8 cellular contexts compared by ENCODE assay signal in the genomic region with DNA sequence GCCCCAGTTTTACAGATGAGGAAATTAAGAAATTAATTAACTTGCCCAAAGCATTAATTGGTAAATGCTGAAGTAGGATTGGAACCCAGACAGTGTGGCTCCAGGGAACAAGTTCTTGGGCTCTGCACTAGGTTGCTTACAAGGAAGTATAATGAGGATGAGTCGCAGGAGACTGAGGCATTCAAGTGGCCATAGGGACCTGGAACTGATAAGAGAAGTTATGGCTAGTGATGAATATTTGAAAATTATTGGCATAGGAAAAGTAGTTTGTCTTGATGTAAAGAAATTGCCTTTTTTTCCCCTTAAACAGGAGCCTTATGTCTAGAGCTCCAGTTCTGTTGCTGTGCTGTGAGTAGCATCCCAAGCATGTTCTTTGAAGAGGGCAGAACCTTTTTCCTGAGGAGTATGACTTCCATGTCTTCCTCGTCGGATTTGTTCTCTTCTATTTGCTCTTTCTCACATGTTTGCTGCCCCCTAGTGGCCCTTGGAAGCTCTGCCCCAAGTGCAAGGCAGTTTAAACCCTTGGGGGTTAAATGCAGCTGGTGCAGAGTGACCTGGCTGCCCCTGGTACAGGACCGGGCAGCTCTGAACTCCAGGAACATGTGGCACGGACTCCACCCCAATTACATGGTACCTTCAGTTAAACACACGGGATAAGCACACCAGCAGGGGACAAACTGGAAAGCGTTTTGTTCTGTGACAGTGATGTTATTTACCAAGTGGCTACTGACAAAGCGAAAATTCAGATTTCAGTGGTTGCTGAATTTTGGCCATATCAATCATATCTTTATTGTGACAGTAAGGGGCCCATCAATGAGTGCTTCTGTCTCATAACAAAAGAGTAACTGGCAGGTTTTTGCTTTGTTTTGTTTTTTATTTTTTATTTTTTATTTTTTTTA.
DNase-seq lines count a peak whose midpoint lies in the region; ATAC-seq, FAIRE-seq and TF ChIP-seq lines count a peak whose summit lies in the region.

No MANE protein-coding gene starts in this region.

- ATAC-seq in GM21619 (IDR thresholded peaks at IDR 0.05; ENCODE audit: unreplicated experiment): peak; percentile 76

- no peaks in the 10 kb centered on the region for H3K9me3 ChIP-seq in MM.1S (replicated peaks; ENCODE audit: insufficient read depth, low read length)
- no peaks in the 10 kb centered on the region for H3K9me3 ChIP-seq in SK-N-MC (ENCODE audit: low read depth, low read length)

- no peak overlapping the region for H3K9ac ChIP-seq in MM.1S (ENCODE audit: low read length)
- no peak overlapping the region for H3K9ac ChIP-seq in SK-N-MC (ENCODE audit: insufficient read length)

- peak; percentile 99 for TF ChIP-seq CTCF in MM.1S (IDR thresholded peaks at IDR 0.05; ENCODE audit: low read length)

- DNase-seq in DMS 273 treated with DMSO at 0.1 percent for 48 hours (lab: John Stamatoyannopoulos, UW) (peak; percentile 38), MM.1S (peak; percentile 85), SK-N-MC (ENCODE audit: low read depth, low spot score) (peak; percentile 63), head of caudate nucleus (peak; percentile 27 to 89 (median 70)), posterior cingulate gyrus (peak in 9 of 10 donors; percentile 43 to 93 (median 68)), urothelium cell line (ENCODE audit: low spot score) (peak; percentile 82)
- peak; percentile 63 for DNase-seq in activated naive CD4-positive, alpha-beta T cell treated with Interleukin-2 at 50 U/mL for 16 hours

- H2AFZ ChIP-seq in MM.1S (ENCODE audit: low read length): no peak overlapping the region

- no peak overlapping the region for H3K4me3 ChIP-seq in MM.1S (ENCODE audit: low read length)
- no peak overlapping the region for H3K4me3 ChIP-seq in SK-N-MC

- H3K36me3 ChIP-seq in MM.1S (replicated peaks; ENCODE audit: insufficient read depth, low read length) (no peaks in the 10 kb centered on the region), SK-N-MC (ENCODE audit: insufficient read depth, low read length) (no peaks in the 10 kb centered on the region)

- no peaks in the 10 kb centered on the region for H3K79me2 ChIP-seq in MM.1S (ENCODE audit: low read length)

- no peaks in the 10 kb centered on the region for H3F3A ChIP-seq in MM.1S (ENCODE audit: insufficient read depth, low read length)

- no peak overlapping the region for H3K27ac ChIP-seq in MM.1S (ENCODE audit: low read length)
- H3K27ac ChIP-seq in SK-N-MC: no peak overlapping the region

- FAIRE-seq in urothelium cell line (lab: Jason Lieb, UNC): peak; percentile 69

- H3K4me1 ChIP-seq in MM.1S (ENCODE audit: low read length): no peaks in the 10 kb centered on the region

- peak overlapping the region; percentile 23; the same call in 1 of the 2 replicates for H3K4me2 ChIP-seq in MM.1S (ENCODE audit: low read depth, low read length)

- H3K9me2 ChIP-seq in MM.1S (replicated peaks; ENCODE audit: insufficient read depth, low read length): no peaks in the 10 kb centered on the region

- intact Hi-C loops in head of caudate nucleus (cut with DNase I) (no loop called here), posterior cingulate gyrus (cut with DNase I) (loop anchor here (1.0 kb wide), 1 partner anchor 320 kb away; no protein-coding TSS in a partner anchor)

- no peaks in the 10 kb centered on the region for H3K27me3 ChIP-seq in MM.1S (replicated peaks; ENCODE audit: insufficient read depth, low read length)

- H4K20me1 ChIP-seq in MM.1S (ENCODE audit: insufficient read depth, low read length): no peaks in the 10 kb centered on the region
